ENCODE assay signal across 8 cellular contexts in genomic region chr19:11096210-11096841, GRCh38. TPM values are rescaled to one million over a fixed set of nuclear protein-coding genes. Genes with fewer than 3 reads are reported as not detected.
DNase-seq lines count a peak whose midpoint lies in the region; ATAC-seq and TF ChIP-seq lines count a peak whose summit lies in the region.

No MANE protein-coding gene starts in this region.

- H3K9me3 ChIP-seq in heart right ventricle: peaks cover 0 to 11% (median 4%) of the 10 kb centered on the region in 11 donors

- TF ChIP-seq CTCF in heart right ventricle (IDR thresholded peaks at IDR 0.05): no peak

- ATAC-seq in heart right ventricle: peak; percentile 30 to 67 (median 54)
- ATAC-seq in stimulated activated memory B cell treated with anti-CD40 and anti-IgM and Interleukin-4, amounts not matched to agents 10 μg/mL and 1 μg/mL and 100 μg/mL, for 72 hours: peak; percentile 49

- peaks cover 15 to 78% (median 62%) of the 10 kb centered on the region in 9 donors for H3K4me1 ChIP-seq in heart right ventricle

- H3K4me1 Mint-ChIP-seq in stimulated activated memory B cell treated with anti-CD40 and anti-IgM and Interleukin-4, amounts not matched to agents 10 μg/mL and 1 μg/mL and 100 μg/mL, for 72 hours: peaks cover 36% of the 10 kb centered on the region

- intact Hi-C loops in heart right ventricle (cut with DNase I): no loop called here

- WGBS in heart right ventricle, 2 donors: 65 to 71% methylated on average over 10 of the region's 10 CpGs

- no peaks in the 10 kb centered on the region for H3K27me3 ChIP-seq in heart right ventricle
- no peaks in the 10 kb centered on the region for H3K27me3 ChIP-seq in H7 (ENCODE audit: control insufficient read depth, insufficient read depth, low read length)

- H3K4me3 Mint-ChIP-seq in stimulated activated memory B cell treated with anti-CD40 and anti-IgM and Interleukin-4, amounts not matched to agents 10 μg/mL and 1 μg/mL and 100 μg/mL, for 72 hours: peak overlapping the region; percentile 55

- H3K36me3 Mint-ChIP-seq in stimulated activated memory B cell treated with anti-CD40 and anti-IgM and Interleukin-4, amounts not matched to agents 10 μg/mL and 1 μg/mL and 100 μg/mL, for 72 hours: peaks cover 16% of the 10 kb centered on the region

- peak overlapping the region; percentile 53 for H3K27ac Mint-ChIP-seq in stimulated activated memory B cell treated with anti-CD40 and anti-IgM and Interleukin-4, amounts not matched to agents 10 μg/mL and 1 μg/mL and 100 μg/mL, for 72 hours

- DNase-seq in activated naive CD4-positive, alpha-beta T cell treated with Interleukin-2 at 50 U/mL for 16 hours: peak; percentile 45
- no peak for DNase-seq in activated naive CD4-positive, alpha-beta T cell (lab: John Stamatoyannopoulos, UW)
- DNase-seq in HS-5 (ENCODE audit: low read depth) (peak; percentile 56), heart right ventricle (peak; percentile 57 to 60), H7 (no peak), SK-N-DZ (ENCODE audit: low spot score) (no peak)
- DNase-seq in activated effector memory CD4-positive, alpha-beta T cell treated with anti-CD3 and anti-CD28 coated beads, Interleukin-2, amount 50 U/mL, for 16 hours: peak; percentile 78

- H3K4me3 ChIP-seq in heart right ventricle (peak overlapping the region in 1 of 10 donors; percentile 2), H7 (ENCODE audit: insufficient read depth, low read depth, low read length) (no peak overlapping the region)

- peak overlapping the region; percentile 21 to 99 (median 75) for H3K27ac ChIP-seq in heart right ventricle

- H3K36me3 ChIP-seq in heart right ventricle: peaks cover 0 to 55% (median 0%) of the 10 kb centered on the region in 9 donors
- H3K36me3 ChIP-seq in H7 (replicated peaks; ENCODE audit: control insufficient read depth, insufficient read depth, low read length): peaks cover 37% of the 10 kb centered on the region

- H3K27me3 Mint-ChIP-seq in stimulated activated memory B cell treated with anti-CD40 and anti-IgM and Interleukin-4, amounts not matched to agents 10 μg/mL and 1 μg/mL and 100 μg/mL, for 72 hours: peaks cover 17% of the 10 kb centered on the region

- H3K9me3 Mint-ChIP-seq in stimulated activated memory B cell treated with anti-CD40 and anti-IgM and Interleukin-4, amounts not matched to agents 10 μg/mL and 1 μg/mL and 100 μg/mL, for 72 hours: peaks cover 7% of the 10 kb centered on the region

RNA-seq across cellular contexts. Expression of gene LDLR, which starts 7.1 kb away (rescaled TPM):
- total RNA-seq in heart right ventricle: 10 to 100 TPM in 8 of 10 donors, 1 to 10 TPM in 2; 4.5 to 76.1 (median 16.4) TPM
- polyA plus RNA-seq in heart right ventricle: 10 to 100 TPM in 1 of 2 donors, 1 to 10 TPM in 1; 7.4 to 24.1 TPM
- total RNA-seq in H7 (2014; rRNA removed; shearing (Covaris generic)): 144 and 158 TPM in 2 replicates
- polyA plus RNA-seq in SK-N-DZ (2014; cell fraction: cytosol; rRNA removed): 23.7 and 27.5 TPM in 2 replicates
- polyA plus RNA-seq in SK-N-DZ (2014; cell fraction: nucleus; rRNA removed): 14.4 and 19.8 TPM in 2 replicates

RNA-seq across cellular contexts. Expression of gene SPC24, which starts 59.3 kb away (rescaled TPM):
- total RNA-seq in heart right ventricle: 1 to 10 TPM; 1.6 to 8.5 (median 3.2) TPM
- 1 to 10 TPM in 1 of 2 donors, under 1 TPM in 1; 0.93 to 5.9 TPM for polyA plus RNA-seq in heart right ventricle
- 66.8 and 67.0 TPM in 2 replicates for total RNA-seq in H7 (2014; rRNA removed; shearing (Covaris generic))
- polyA plus RNA-seq in SK-N-DZ (2014; cell fraction: cytosol; rRNA removed): 120 and 144 TPM in 2 replicates
- 99.3 and 99.7 TPM in 2 replicates for polyA plus RNA-seq in SK-N-DZ (2014; cell fraction: nucleus; rRNA removed)

Comparison
In these comparisons a context has a peak if more than half of its experiments do, and no peak if none do; other contexts are left out.
1. DNase-seq: peak in activated naive CD4-positive, alpha-beta T cell treated with Interleukin-2 at 50 U/mL for 16 hours (single experiment), HS-5 (single experiment), activated effector memory CD4-positive, alpha-beta T cell treated with anti-CD3 and anti-CD28 coated beads, Interleukin-2, amount 50 U/mL, for 16 hours (single experiment) and heart right ventricle (2 of 2); none in activated naive CD4-positive, alpha-beta T cell (0 of 4), H7 (single experiment) and SK-N-DZ (single experiment).